ENCODE assay signal across 8 cellular contexts in genomic region chr5:96864922-96865545, GRCh38. TPM values are rescaled to one million over a fixed set of nuclear protein-coding genes. Genes with fewer than 3 reads are reported as not detected.
"Had no signal": no experiment of that assay in that cellular context is flagged by ENCODE, and none has a peak within 500 bp of the region (broad histone marks: within the 10 kb centered on the region; RNA-seq: fewer than 3 reads in every experiment).

No MANE protein-coding gene starts in this region.

- H3K4me3 Mint-ChIP-seq: GM23338, H9 had no signal

- H3K27ac Mint-ChIP-seq: GM23338, H9 had no signal

- DNase-seq: H9, HCEC 1CT, IMR-90, KG1 had no signal

- H3K9me3 Mint-ChIP-seq: GM23338, H9 had no signal

- FAIRE-seq: H1, H54, K562 had no signal

- H3K4me3 ChIP-seq: GM23338, K562 had no signal

- H3K4me2 ChIP-seq: GM23338 had no signal

- H2AFZ ChIP-seq: GM23338 had no signal

- ATAC-seq: GM23338, K562 had no signal

RNA-seq across cellular contexts. Expression of gene ERAP2, which starts 11.3 kb away (rescaled TPM):
- total RNA-seq: GM23338, H1 had no signal
